Comparison of ENCODE assay signal across 21 cellular contexts in genomic region chr15:94524565-94524964, GRCh38.
"Had no signal": no experiment of that assay in that cellular context is flagged by ENCODE, and none has a peak within 500 bp of the region (broad histone marks: within the 10 kb centered on the region; RNA-seq: fewer than 3 reads in every experiment).

No MANE protein-coding gene starts in this region.

- H3K27me3 ChIP-seq: body of pancreas, gastroesophageal sphincter, heart left ventricle had no signal

- H3K4me1 ChIP-seq: body of pancreas, gastroesophageal sphincter, heart left ventricle, lower lobe of right lung had no signal

- H3K4me3 Mint-ChIP-seq: activated CD8-positive, alpha-beta T cell treated with anti-CD3 and anti-CD28 coated beads for 36 hours; activated T-helper 17 cell treated with anti-CD3 and anti-CD28 coated beads, Interleukin-2, amount 50 U/mL, for 72 hours; endodermal cell; mesothelial cell of epicardium; stimulated activated naive CD8-positive, alpha-beta T cell treated with anti-CD3 and anti-CD28 coated beads, Interleukin-15, Interleukin-2, amounts not matched to agents 100 ng/mL and 50 ng/mL, for 24 hours; T-cell; WTC11 had no signal

- H3K36me3 Mint-ChIP-seq: mesothelial cell of epicardium, T-cell, WTC11 had no signal

- FAIRE-seq: colon had no signal

- H3K4me3 ChIP-seq: body of pancreas, gastroesophageal sphincter, heart left ventricle, lower lobe of right lung had no signal

- H3K27ac Mint-ChIP-seq: activated CD8-positive, alpha-beta T cell treated with anti-CD3 and anti-CD28 coated beads for 36 hours; activated T-helper 17 cell treated with anti-CD3 and anti-CD28 coated beads, Interleukin-2, amount 50 U/mL, for 72 hours; endodermal cell; mesothelial cell of epicardium; stimulated activated naive CD8-positive, alpha-beta T cell treated with anti-CD3 and anti-CD28 coated beads, Interleukin-15, Interleukin-2, amounts not matched to agents 100 ng/mL and 50 ng/mL, for 24 hours; T-cell; WTC11 had no signal

- H3K36me3 ChIP-seq: gastroesophageal sphincter, heart left ventricle, lower lobe of right lung had no signal

- ATAC-seq: activated CD8-positive, alpha-beta T cell treated with anti-CD3 and anti-CD28 coated beads for 36 hours; activated T-helper 17 cell treated with anti-CD3 and anti-CD28 coated beads, Interleukin-2, amount 50 U/mL, for 72 hours; body of pancreas; gastroesophageal sphincter; heart left ventricle; left cardiac atrium; lower lobe of right lung; T-cell had no signal

- H3K27ac ChIP-seq: body of pancreas, gastroesophageal sphincter, heart left ventricle, lower lobe of right lung had no signal

- H3K4me1 Mint-ChIP-seq: activated T-helper 17 cell treated with anti-CD3 and anti-CD28 coated beads, Interleukin-2, amount 50 U/mL, for 72 hours; mesothelial cell of epicardium; T-cell had no signal

- DNase-seq: activated CD4-positive, alpha-beta T cell treated with anti-CD3 and anti-CD28 coated beads for 48 hours; activated CD8-positive, alpha-beta T cell treated with anti-CD3 and anti-CD28 coated beads for 36 hours; activated naive CD4-positive, alpha-beta T cell; activated T-cell treated with anti-CD3 and anti-CD28 coated beads, Interleukin-2, amount 50 U/mL, for 1 hour; body of pancreas; central memory CD4-positive, alpha-beta T cell; endodermal cell; erythroblast; heart left ventricle; left cardiac atrium; lower lobe of right lung; occipital lobe; retina; T-cell; trophoblast cell had no signal

- H3K9me3 Mint-ChIP-seq: activated CD8-positive, alpha-beta T cell treated with anti-CD3 and anti-CD28 coated beads for 36 hours; endodermal cell; stimulated activated naive CD8-positive, alpha-beta T cell treated with anti-CD3 and anti-CD28 coated beads, Interleukin-15, Interleukin-2, amounts not matched to agents 100 ng/mL and 50 ng/mL, for 24 hours; T-cell; WTC11 had no signal

- H3K9me3 ChIP-seq: body of pancreas, gastroesophageal sphincter, heart left ventricle, lower lobe of right lung had no signal
